ENCODE assay signal across 30 cellular contexts in the genomic region with DNA sequence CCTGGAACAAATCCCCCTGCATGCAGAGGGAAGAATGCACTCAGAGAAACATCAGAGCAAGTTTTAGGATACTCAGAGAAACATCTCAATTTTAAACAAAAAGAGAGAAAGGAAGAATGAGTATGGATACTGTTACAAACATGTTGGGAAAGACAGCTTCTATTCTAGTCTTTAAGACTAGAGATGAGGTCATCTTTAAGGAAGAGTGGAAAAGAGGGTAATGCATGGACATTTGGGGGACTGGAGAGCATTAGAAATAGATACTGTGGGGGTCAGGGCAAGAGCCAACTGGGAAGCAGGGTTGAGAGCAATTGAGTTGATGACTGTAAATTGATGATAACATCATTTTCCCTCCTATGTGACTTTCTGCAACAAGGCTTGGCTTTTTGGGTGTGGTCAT.
A peak's percentile ranks its signal among the peaks of the same experiment; 100 is the strongest.
DNase-seq lines count a peak whose midpoint lies in the region; ATAC-seq, FAIRE-seq and TF ChIP-seq lines count a peak whose summit lies in the region.
"Had no signal": no experiment of that assay in that cellular context is flagged by ENCODE, and none has a peak within 500 bp of the region (broad histone marks: within the 10 kb centered on the region; RNA-seq: fewer than 3 reads in every experiment).

No MANE protein-coding gene starts in this region.

- H3K27ac ChIP-seq in HepG2 (ENCODE audit: extremely low read length, insufficient read depth, low read length) (no peak overlapping the region), right lobe of liver (no peak overlapping the region)
- H3K27ac ChIP-seq: 22Rv1; A549; BLaER1; BLaER1 treated with 17β-estradiol and CSF1 and Interleukin-3, amounts not matched to agents 10 nM and 100 nM; C4-2B had no signal

- CTCF ChIA-PET in HepG2 (lab: Yijun Ruan, JAX; ENCODE audit: low intra/inter-chr PET ratio, low total read pairs), result no interaction called here

- H2AFZ ChIP-seq in HepG2 (ENCODE audit: low read length), result no peak overlapping the region

- no peak overlapping the region for H3K4me3 ChIP-seq in HepG2 (replicated peaks in 1 of 3; ENCODE audit: insufficient read depth in 1 of 3, low read depth in 2 of 3, low read length in 3 of 3)
- no peak overlapping the region for H3K4me3 ChIP-seq in right lobe of liver
- H3K4me3 ChIP-seq: A549; BLaER1; BLaER1 treated with 17β-estradiol and CSF1 and Interleukin-3, amounts not matched to agents 10 nM and 100 nM had no signal

- H3K9me3 ChIP-seq in HepG2 (ENCODE audit: low read length), result peaks cover 71% of the 10 kb centered on the region
- H3K9me3 ChIP-seq in right lobe of liver, result no peaks in the 10 kb centered on the region
- H3K9me3 ChIP-seq: A549, BE2C, BLaER1, Caco-2 had no signal

- H3K36me3 ChIP-seq in HepG2 (replicated peaks in 1 of 2; ENCODE audit: control insufficient read depth in 1 of 2, insufficient read depth in 2 of 2, low read length in 2 of 2) (no peaks in the 10 kb centered on the region), right lobe of liver (no peaks in the 10 kb centered on the region)
- H3K36me3 ChIP-seq: BE2C; BLaER1; BLaER1 treated with 17β-estradiol and CSF1 and Interleukin-3, amounts not matched to agents 10 nM and 100 nM had no signal

- no peaks in the 10 kb centered on the region for H4K20me1 ChIP-seq in HepG2 (ENCODE audit: insufficient read depth, low read length)
- H4K20me1 ChIP-seq: BLaER1; BLaER1 treated with 17β-estradiol and CSF1 and Interleukin-3, amounts not matched to agents 10 nM and 100 nM had no signal

- intact Hi-C loops in HepG2 (cut with micrococcal nuclease; ENCODE audit: unreplicated experiment), result no loop called here
- intact Hi-C loops in right lobe of liver (cut with DNase I), result no loop called here

- TF ChIP-seq POLR2A in HepG2 (IDR thresholded peaks at IDR 0.05; ENCODE audit: insufficient read depth in 1 of 2, low read depth in 2 of 2, low read length in 2 of 2), result no peak
- TF ChIP-seq POLR2A in right lobe of liver (IDR thresholded peaks at IDR 0.05), result no peak

- POLR2A ChIA-PET in HepG2 (lab: Yijun Ruan, JAX), result no interaction called here

- FAIRE-seq in HepG2 (lab: Jason Lieb, UNC) (no peak), HTR-8/SVneo (lab: Jason Lieb, UNC) (peak; percentile 9)
- FAIRE-seq: A204.1, A549, D721Med had no signal

- TF ChIP-seq CTCF in HepG2 (CRISPR knock-in tag; IDR thresholded peaks at IDR 0.05), result no peak
- TF ChIP-seq CTCF in right lobe of liver (IDR thresholded peaks at IDR 0.05), result no peak

- in situ Hi-C loops in HepG2 (cut with HindIII; ENCODE audit: extremely low pct_ligation_motif_present, low pct_unique_long_range_greater_than_20kb), result no loop called here

- no peak for DNase-seq in HepG2 (ENCODE audit: low spot score)
- DNase-seq in right lobe of liver, result no peak
- DNase-seq in HTR-8/SVneo (ENCODE audit: insufficient read length, low spot score), result no peak
- DNase-seq: 8988T; ACHN; AML-193; BE2C; C1 segment of cervical spinal cord; Caco-2; Calu3; CD4-positive, alpha-beta T cell; CD4-positive, CD25-positive, alpha-beta regulatory T cell; CD8-positive, alpha-beta memory T cell; CD8-positive, alpha-beta T cell; COR-L47; DMS 273 treated with DMSO at 0.1 percent for 48 hours; DMS153; DMS53; DMS79; DMS79 treated with DMSO at 0.1 percent for 48 hours; DND-41; EL had no signal

- H3K4me1 ChIP-seq in HepG2 (ENCODE audit: insufficient read depth, low read length), result no peaks in the 10 kb centered on the region
- no peaks in the 10 kb centered on the region for H3K4me1 ChIP-seq in right lobe of liver
- H3K4me1 ChIP-seq: A549; BE2C; BLaER1; BLaER1 treated with 17β-estradiol and CSF1 and Interleukin-3, amounts not matched to agents 10 nM and 100 nM; Caco-2 had no signal

- H3K4me2 ChIP-seq in HepG2 (ENCODE audit: low read depth, low read length), result no peak overlapping the region
- H3K4me2 ChIP-seq: A549; BLaER1; BLaER1 treated with 17β-estradiol and CSF1 and Interleukin-3, amounts not matched to agents 10 nM and 100 nM had no signal

- no TSS peak for BruUV-seq in HepG2 (replicated peaks; lab: Mats Ljungman, UMichigan)

- TF ChIP-seq RAD21 in HepG2 (CRISPR knock-in tag; IDR thresholded peaks at IDR 0.05), result no peak

- H3K27me3 ChIP-seq in HepG2 (ENCODE audit: control insufficient read depth in 1 of 2, insufficient read depth in 2 of 2, low read length in 2 of 2), result no peaks in the 10 kb centered on the region
- H3K27me3 ChIP-seq in right lobe of liver, result no peaks in the 10 kb centered on the region
- H3K27me3 ChIP-seq: BE2C; BLaER1; BLaER1 treated with 17β-estradiol and CSF1 and Interleukin-3, amounts not matched to agents 10 nM and 100 nM had no signal

- ATAC-seq in HepG2 (no peak), right lobe of liver (no peak), GM18520 (IDR thresholded peaks at IDR 0.05; ENCODE audit: unreplicated experiment) (no peak)
- ATAC-seq: A549; CD8-positive, alpha-beta T cell had no signal

- no peak overlapping the region for H3K9ac ChIP-seq in HepG2 (ENCODE audit: insufficient read depth, low read depth, low read length)
- H3K9ac ChIP-seq: BLaER1; BLaER1 treated with 17β-estradiol and CSF1 and Interleukin-3, amounts not matched to agents 10 nM and 100 nM had no signal

- no peaks in the 10 kb centered on the region for H3K79me2 ChIP-seq in HepG2 (ENCODE audit: insufficient read depth, low read length)

- TF ChIP-seq EP300 in HepG2 (IDR thresholded peaks at IDR 0.05; ENCODE audit: low read depth in 2 of 2, low read length in 2 of 2) (no peak), HepG2 (CRISPR knock-in tag; IDR thresholded peaks at IDR 0.05; ENCODE audit: borderline replicate concordance) (no peak)

TF ChIP-seq in HepG2, 621 proteins besides CTCF, POLR2A, EP300 and RAD21:
- TF ChIP-seq ZNF782 (CRISPR knock-in tag; IDR thresholded peaks at IDR 0.05; ENCODE audit: borderline replicate concordance) (no peak), CREB1 (IDR thresholded peaks at IDR 0.05) (0 out of 2 replicates have a peak, but pooled peaks have one; percentile 28), CREB1 (CRISPR knock-in tag; IDR thresholded peaks at IDR 0.05) (no peak), ATF7 (IDR thresholded peaks at IDR 0.05) (peak; percentile 95), ATF7 (CRISPR knock-in tag; IDR thresholded peaks at IDR 0.05) (no peak), ZBTB46 (CRISPR knock-in tag; IDR thresholded peaks at IDR 0.05; ENCODE audit: borderline replicate concordance) (no peak), ZFP36L2 (CRISPR knock-in tag; IDR thresholded peaks at IDR 0.05) (no peak)
